In genomic region chr16:67202956-67203493, GRCh38 we compare ENCODE assay signal across 1 cellular context.
TF ChIP-seq lines count a peak whose summit lies in the region.

No MANE protein-coding gene starts in this region.

TF ChIP-seq in H1, 55 proteins besides CTCF, POLR2A, EP300 and RAD21:
- no peak for TF ChIP-seq CBX8 (IDR thresholded peaks at IDR 0.05; ENCODE audit: borderline replicate concordance, low read depth, low read length)
- TF ChIP-seq CHD1 (IDR thresholded peaks at IDR 0.05; ENCODE audit: low read depth, low read length), result no peak
- no peak for TF ChIP-seq KDM5A (IDR thresholded peaks at IDR 0.05; ENCODE audit: low read length)
- TF ChIP-seq SRF (IDR thresholded peaks at IDR 0.05; ENCODE audit: low read depth, low read length), result no peak
- TF ChIP-seq GABPA (IDR thresholded peaks at IDR 0.05; ENCODE audit: borderline replicate concordance, insufficient read depth, low read length), result no peak
- TF ChIP-seq SIN3A (conservative IDR thresholded peaks at IDR 0.05 in 1 of 2, IDR thresholded peaks at IDR 0.05 in 1 of 2; ENCODE audit: low read depth in 1 of 2, low read length in 2 of 2), result no peak
- no peak for TF ChIP-seq CBX5 (IDR thresholded peaks at IDR 0.05; ENCODE audit: low read depth, low read length)
- TF ChIP-seq EZH2 (IDR thresholded peaks at IDR 0.05; ENCODE audit: low read depth, low read length, severe bottlenecking), result no peak
- no peak for TF ChIP-seq TBP (IDR thresholded peaks at IDR 0.05; ENCODE audit: low read depth, low read length)
TF ChIP-seq in H1: peak in this region for 0.
